ENCODE assay signal across 35 cellular contexts in genomic region chr11:24372491-24372890, GRCh38.
"Had no signal": no experiment of that assay in that cellular context is flagged by ENCODE, and none has a peak within 500 bp of the region (broad histone marks: within the 10 kb centered on the region; RNA-seq: fewer than 3 reads in every experiment).

No MANE protein-coding gene starts in this region.

- H3K4me3 ChIP-seq: MG63 had no signal

- H3K27ac ChIP-seq: KMS-11 had no signal

- H3K27me3 ChIP-seq: MG63 had no signal

- H3K9me3 ChIP-seq: MG63 had no signal

- H3K36me3 ChIP-seq: MG63 had no signal

- H3K9ac ChIP-seq: KMS-11 had no signal

- DNase-seq: Karpas-422, Kasumi-1, MG63, MM.1S, MV-4-11, NCI-H1048, NCI-H1092, NCI-H1092 treated with DMSO at 0.1 percent for 48 hours, NCI-H1105, NCI-H1105 treated with DMSO at 0.1 percent for 48 hours, NCI-H1417, NCI-H1417 treated with DMSO at 0.1 percent for 48 hours, NCI-H1436, NCI-H1436 treated with DMSO at 0.1 percent for 48 hours, NCI-H146, NCI-H1694, NCI-H1694 treated with DMSO at 0.1 percent for 48 hours, NCI-H187, NCI-H187 treated with DMSO at 0.1 percent for 48 hours, NCI-H1930, NCI-H2029, NCI-H2029 treated with DMSO at 0.1 percent for 48 hours, NCI-H2081, NCI-H2081 treated with DMSO at 0.1 percent for 48 hours, NCI-H2107, NCI-H2171, NCI-H2227 treated with DMSO at 0.1 percent for 48 hours, NCI-H226, NCI-H345, NCI-H446, NCI-H446 treated with DMSO at 0.1 percent for 48 hours, NCI-H510A, NCI-H510A treated with DMSO at 0.1 percent for 48 hours, NCI-H524 had no signal

- H3K4me2 ChIP-seq: KMS-11 had no signal
